ENCODE assay signal across 8 cellular contexts in genomic region chr1:152461544-152461943, GRCh38. TPM values are rescaled to one million over a fixed set of nuclear protein-coding genes. Genes with fewer than 3 reads are reported as not detected.
DNase-seq lines count a peak whose midpoint lies in the region; ATAC-seq and TF ChIP-seq lines count a peak whose summit lies in the region.

No MANE protein-coding gene starts in this region.

- peak; percentile 27 for DNase-seq in NCI-H1436 (lab: John Stamatoyannopoulos, UW)
- DNase-seq in NCI-H1436 treated with DMSO at 0.1 percent for 48 hours (lab: John Stamatoyannopoulos, UW) = no peak
- DNase-seq in NCI-H2171 treated with DMSO at 0.1 percent for 48 hours (lab: John Stamatoyannopoulos, UW) = peak; percentile 68
- DNase-seq in activated CD4-positive, alpha-beta T cell treated with anti-CD3 and anti-CD28 coated beads for 1 hour = peak; percentile 19
- peak; percentile 49 for DNase-seq in effector CD4-positive, alpha-beta T cell
- DNase-seq in mesendoderm = peak; percentile 57
- DNase-seq in stomach = peak; percentile 45

- WGBS in mesendoderm (ENCODE audit: extremely low coverage, insufficient coverage, low lambda C conversion rate) = no CpG with 5 or more reads among the region's 6 CpGs
- 6 to 11% (median 9%) methylated on average over 6 of the region's 6 CpGs for WGBS in stomach, 5 donors

- ATAC-seq in GM19397 (IDR thresholded peaks at IDR 0.05; ENCODE audit: unreplicated experiment) = no peak

- no peak overlapping the region for H3K4ac ChIP-seq in mesendoderm (ENCODE audit: low read depth, low read length)

- intact Hi-C loops in stomach (cut with DNase I; ENCODE audit: low total_unique reads) = no loop called here

- no peak overlapping the region for H3K4me2 ChIP-seq in mesendoderm (ENCODE audit: low read length)

- H3K56ac ChIP-seq in mesendoderm (ENCODE audit: low read length) = no peak overlapping the region

- no peak overlapping the region for H2AK5ac ChIP-seq in mesendoderm (ENCODE audit: low read length)

- H3K18ac ChIP-seq in mesendoderm (ENCODE audit: low read length) = no peak overlapping the region

- no peak overlapping the region for H3K27ac ChIP-seq in mesendoderm (ENCODE audit: low read depth, low read length)
- H3K27ac ChIP-seq in stomach = no peak overlapping the region

- no peaks in the 10 kb centered on the region for H3K79me1 ChIP-seq in mesendoderm (ENCODE audit: low read length)

- peaks cover 0 to 6% (median 0%) of the 10 kb centered on the region in 4 donors for H3K9me3 ChIP-seq in stomach

- no peak for TF ChIP-seq EP300 in stomach (IDR thresholded peaks at IDR 0.05)

- no peaks in the 10 kb centered on the region for H3K4me1 ChIP-seq in mesendoderm (ENCODE audit: control insufficient read depth, low read depth, low read length)
- H3K4me1 ChIP-seq in stomach = peaks cover 0 to 11% (median 9%) of the 10 kb centered on the region in 4 donors

- H4K8ac ChIP-seq in mesendoderm (ENCODE audit: low read depth, low read length) = no peak overlapping the region

- H3K36me3 ChIP-seq in mesendoderm (ENCODE audit: control insufficient read depth, insufficient read depth, low read length) (no peaks in the 10 kb centered on the region), stomach (no peaks in the 10 kb centered on the region)

- H3K4me3 ChIP-seq in mesendoderm (ENCODE audit: low read length) = no peak overlapping the region
- H3K4me3 ChIP-seq in stomach = no peak overlapping the region

- no peak overlapping the region for H4K5ac ChIP-seq in mesendoderm (ENCODE audit: low read length)

- no peak overlapping the region for H3K9ac ChIP-seq in mesendoderm (ENCODE audit: low read length)

- no peak overlapping the region for H3K23ac ChIP-seq in mesendoderm (ENCODE audit: low read length)

- TF ChIP-seq POLR2A in stomach (IDR thresholded peaks at IDR 0.05) = no peak

- no peaks in the 10 kb centered on the region for H3K79me2 ChIP-seq in mesendoderm (ENCODE audit: control insufficient read depth, insufficient read depth, low read length)

- TF ChIP-seq CTCF in stomach (IDR thresholded peaks at IDR 0.05) = peak in 5 of 7 experiments; percentile 8 to 58 (median 53)

- H2BK15ac ChIP-seq in mesendoderm (replicated peaks; ENCODE audit: low read depth) = no peak overlapping the region

- H2BK5ac ChIP-seq in mesendoderm (ENCODE audit: low read length) = no peak overlapping the region

- no peaks in the 10 kb centered on the region for H3K27me3 ChIP-seq in mesendoderm (ENCODE audit: insufficient read depth, low read length, poor library complexity)
- H3K27me3 ChIP-seq in stomach = no peaks in the 10 kb centered on the region

- H2BK120ac ChIP-seq in mesendoderm (ENCODE audit: low read depth, low read length) = no peak overlapping the region

RNA-seq across cellular contexts. Expression of gene CRNN, which starts 47.5 kb away (rescaled TPM):
- not detected for polyA plus RNA-seq in mesendoderm (2013, experiment 1 of 2)
- not detected for polyA plus RNA-seq in mesendoderm (2013, experiment 2 of 2)
- total RNA-seq in stomach = under 1 TPM in 1 of 5 donors, not detected in 4; 0.89 TPM
- polyA plus RNA-seq in stomach = 100 to 1,000 TPM in 1 of 3 donors, 1 to 10 TPM in 1, not detected in 1; 3.1 to 209 TPM

RNA-seq across cellular contexts. Expression of gene LCE5A, which starts 49.1 kb away (rescaled TPM):
- not detected for polyA plus RNA-seq in mesendoderm (2013, experiment 1 of 2)
- polyA plus RNA-seq in mesendoderm (2013, experiment 2 of 2) = not detected
- total RNA-seq in stomach = not detected
- not detected for polyA plus RNA-seq in stomach

RNA-seq across cellular contexts. Expression of gene CRCT1, which starts 52.7 kb away (rescaled TPM):
- polyA plus RNA-seq in mesendoderm (2013, experiment 1 of 2) = not detected
- polyA plus RNA-seq in mesendoderm (2013, experiment 2 of 2) = not detected
- not detected for total RNA-seq in stomach
- 10 to 100 TPM in 1 of 3 donors, not detected in 2; 89.8 TPM for polyA plus RNA-seq in stomach
